In genomic region chr3:48556796-48557626, GRCh38 we compare ENCODE assay signal across 8 cellular contexts. TPM values are rescaled to one million over a fixed set of nuclear protein-coding genes. Genes with fewer than 3 reads are reported as not detected.
DNase-seq lines count a peak whose midpoint lies in the region; ATAC-seq and TF ChIP-seq lines count a peak whose summit lies in the region.

TSS of gene PFKFB4 (minus strand) at chr3:48556803. CDS start at chr3:48556777, 26 bp downstream.

- WGBS in H9 (ENCODE audit: extremely low coverage, insufficient read length, low lambda C conversion rate): no CpG with 5 or more reads among the region's 53 CpGs

- no peak within 1 kb of the TSS for H3K56ac ChIP-seq in H9 (ENCODE audit: insufficient read length, low read depth, low read length)

- H3K4me1 Mint-ChIP-seq in H9: peaks cover 55 to 68% of the 10 kb centered on the region in 2 experiments
- peaks cover 53% of the 10 kb centered on the region for H3K4me1 Mint-ChIP-seq in nephron

- H3K4me1 ChIP-seq in H9 (ENCODE audit: insufficient read depth, low read length): peaks cover 16% of the 10 kb centered on the region; the same call in 1 of the 2 replicates

- no peak within 1 kb of the TSS for H2BK15ac ChIP-seq in H9 (ENCODE audit: low read depth, low read length)

- peak within 1 kb of the TSS; percentile 2 for H3K27ac ChIP-seq in H9 (ENCODE audit: insufficient read length, low read depth, low read length)

- in situ Hi-C loops in G401 (cut with HindIII; ENCODE audit: low sequenced_read_pairs): no loop called here

- no peaks in the 10 kb centered on the region for H3K9me3 ChIP-seq in H9 (ENCODE audit: control insufficient read depth, low read depth, low read length)

- DNase-seq in G401 (ENCODE audit: low spot score) (peak; percentile 100), H9 (peak; percentile 100), M059J (ENCODE audit: low read depth) (peak; percentile 97), SHP77 (lab: John Stamatoyannopoulos, UW) (peak; percentile 97), fibroblast of the aortic adventitia (ENCODE audit: low read depth) (peak; percentile 99)
- DNase-seq in activated effector memory CD4-positive, alpha-beta T cell treated with anti-CD3 and anti-CD28 coated beads, Interleukin-2, amount 50 U/mL, for 16 hours: peak; percentile 99
- peak; percentile 100 for DNase-seq in stimulated activated naive CD8-positive, alpha-beta T cell treated with anti-CD3 and anti-CD28 coated beads, Interleukin-15, Interleukin-2, amounts not matched to agents 100 U/mL and 50 U/mL, for 24 hours

- peak; percentile 89 for ATAC-seq in stimulated activated naive CD8-positive, alpha-beta T cell treated with anti-CD3 and anti-CD28 coated beads, Interleukin-15, Interleukin-2, amounts not matched to agents 100 U/mL and 50 U/mL, for 24 hours

- no peak within 1 kb of the TSS for H2BK12ac ChIP-seq in H9 (ENCODE audit: insufficient read length, low read depth, low read length)

- no peak within 1 kb of the TSS for H3T11ph ChIP-seq in H9 (ENCODE audit: low read length)

- H3K36me3 Mint-ChIP-seq in H9 (ENCODE audit: insufficient read depth in 1 of 3, low read depth in 3 of 3) (peaks cover 0 to 23% (median 10%) of the 10 kb centered on the region in 3 experiments; a peak in 5 of 7 replicates), nephron (ENCODE audit: low read depth) (no peaks in the 10 kb centered on the region)

- no peak within 1 kb of the TSS for H2BK5ac ChIP-seq in H9 (ENCODE audit: insufficient read length, low read length)

- TF ChIP-seq CTCF in H9 (conservative IDR thresholded peaks at IDR 0.05): peak; percentile 30; the same call in 1 of the 3 replicates
- TF ChIP-seq CTCF in fibroblast of the aortic adventitia (IDR thresholded peaks at IDR 0.05; ENCODE audit: insufficient read depth, low read length): no peak
- no peak for TF ChIP-seq CTCF in nephron (IDR thresholded peaks at IDR 0.05; ENCODE audit: unreplicated experiment in 3 of 3)

- peak within 1 kb of the TSS; percentile 83 to 90 for H3K4me3 Mint-ChIP-seq in H9
- peak within 1 kb of the TSS; percentile 90 to 92 (median 91) for H3K4me3 Mint-ChIP-seq in nephron

- H3K14ac ChIP-seq in H9 (ENCODE audit: insufficient read depth, low read length): no peak within 1 kb of the TSS; the same call in 1 of the 2 replicates

- H3K9me3 Mint-ChIP-seq in H9: no peaks in the 10 kb centered on the region
- H3K9me3 Mint-ChIP-seq in nephron: no peaks in the 10 kb centered on the region

- H3K79me2 ChIP-seq in H9 (ENCODE audit: insufficient read depth, low read length): peaks cover 2% of the 10 kb centered on the region; the same call in 1 of the 2 replicates

- H2AK5ac ChIP-seq in H9 (ENCODE audit: insufficient read length, low read length): no peak within 1 kb of the TSS

- peak within 1 kb of the TSS; percentile 54 for H3K9ac ChIP-seq in H9 (ENCODE audit: extremely low read depth, insufficient read length, low read length)

- H3K23me2 ChIP-seq in H9 (ENCODE audit: insufficient read length, low read depth, low read length, poor library complexity, severe bottlenecking): peaks cover 7% of the 10 kb centered on the region

- H3K27me3 Mint-ChIP-seq in H9 (ENCODE audit: low read depth): peaks cover 2% of the 10 kb centered on the region; the same call in 1 of the 2 replicates
- H3K27me3 Mint-ChIP-seq in nephron (ENCODE audit: low read depth): peaks cover 4% of the 10 kb centered on the region

- H2BK120ac ChIP-seq in H9 (ENCODE audit: low read depth, low read length, poor library complexity, severe bottlenecking): no peak within 1 kb of the TSS

- no peak within 1 kb of the TSS for H4K8ac ChIP-seq in H9 (replicated peaks; ENCODE audit: insufficient read length, low read depth, low read length)

- H3K27ac Mint-ChIP-seq in H9 (peak within 1 kb of the TSS; percentile 90 to 93 (median 93); a peak in 6 of 7 replicates), nephron (peak within 1 kb of the TSS; percentile 18 to 66 (median 43))

- H4K91ac ChIP-seq in H9 (ENCODE audit: insufficient read length, low read depth, low read length): no peak within 1 kb of the TSS

- no peaks in the 10 kb centered on the region for H3K79me1 ChIP-seq in H9 (ENCODE audit: insufficient read depth, low read depth, low read length, poor library complexity, severe bottlenecking)

- H3K18ac ChIP-seq in H9 (ENCODE audit: insufficient read length, low read depth, low read length): peak within 1 kb of the TSS; percentile 46

- no peaks in the 10 kb centered on the region for H4K20me1 ChIP-seq in H9 (ENCODE audit: control insufficient read depth, insufficient read depth, insufficient read length)

- H2AFZ ChIP-seq in H9 (ENCODE audit: low read length): no peak within 1 kb of the TSS

- no peak within 1 kb of the TSS for H3K23ac ChIP-seq in H9 (ENCODE audit: insufficient read length, low read depth, low read length)

- H4K5ac ChIP-seq in H9 (ENCODE audit: insufficient read length, low read depth, low read length): no peak within 1 kb of the TSS

- peak within 1 kb of the TSS; percentile 51 for H3K4me2 ChIP-seq in H9 (ENCODE audit: insufficient read depth, insufficient read length, low read length)

- no peak within 1 kb of the TSS for H2BK20ac ChIP-seq in H9 (ENCODE audit: low read depth, low read length, poor library complexity, severe bottlenecking)

- no peaks in the 10 kb centered on the region for H3K27me3 ChIP-seq in H9 (ENCODE audit: insufficient read depth, low read length)

- H3K4me3 ChIP-seq in fibroblast of the aortic adventitia (ENCODE audit: low read depth, low read length): peak within 1 kb of the TSS; percentile 83

- H3K4ac ChIP-seq in H9 (ENCODE audit: low read depth, low read length): no peak within 1 kb of the TSS

RNA-seq across cellular contexts. Expression of gene PFKFB4, which starts in this region (rescaled TPM):
- 9.7 and 18.8 TPM in 2 replicates for total RNA-seq in G401 (2014; rRNA removed; shearing (Covaris generic))
- 12.3 and 13.9 TPM in 2 replicates for total RNA-seq in H9 (2021)
- total RNA-seq in M059J (2014; rRNA removed; shearing (Covaris generic)): 19.5 and 31.0 TPM in 2 replicates
- 4.7 and 6.1 TPM in 2 replicates for total RNA-seq in fibroblast of the aortic adventitia (ENCODE audit: low replicate concordance)

Comparison
In these comparisons a context has a peak if more than half of its experiments do, and no peak if none do; other contexts are left out.
1. Peak in every context shown above with its lines: DNase-seq, ATAC-seq, H3K4me3 ChIP-seq and H3K27ac ChIP-seq.